1 cellular context compared by ENCODE assay signal in the genomic region with DNA sequence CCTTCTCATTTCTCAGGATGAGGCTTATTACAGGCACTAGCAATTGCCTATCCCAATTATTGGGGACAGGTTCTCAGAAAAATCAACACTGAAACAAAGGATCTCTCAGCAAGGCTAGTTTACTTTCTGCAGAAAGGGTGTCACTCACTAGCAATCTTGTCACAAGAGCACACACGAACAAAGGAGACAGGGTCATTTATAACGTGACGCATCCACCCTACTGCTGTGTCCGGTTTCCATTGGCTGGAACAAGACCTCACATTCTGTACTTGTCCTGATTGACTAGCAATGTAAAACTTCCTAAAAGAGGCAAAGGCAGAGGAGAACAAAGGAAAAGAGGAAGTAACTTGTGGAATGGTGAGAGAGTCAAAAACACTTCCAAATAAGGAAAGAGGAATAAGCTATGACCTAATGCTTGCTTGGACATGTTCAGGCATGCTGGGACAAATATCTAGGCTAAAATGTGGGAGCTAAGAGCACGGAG.
TF ChIP-seq lines count a peak whose summit lies in the region.

No MANE protein-coding gene starts in this region.

TF ChIP-seq in K562, 482 proteins besides CTCF, POLR2A, EP300 and RAD21 (continued from another document and continues in another):
- TF ChIP-seq THRB (CRISPR knock-in tag; conservative IDR thresholded peaks at IDR 0.05) (no peak), TEAD1 (CRISPR knock-in tag; IDR thresholded peaks at IDR 0.05) (no peak), HDAC1 (IDR thresholded peaks at IDR 0.05) (no peak), E2F4 (CRISPR knock-in tag; IDR thresholded peaks at IDR 0.05; ENCODE audit: low read depth) (no peak), UBTF (IDR thresholded peaks at IDR 0.05; ENCODE audit: borderline replicate concordance in 1 of 2, low read depth in 2 of 2, low read length in 2 of 2) (no peak), ZNF282 (CRISPR knock-in tag; IDR thresholded peaks at IDR 0.05) (no peak), TBL1XR1 (IDR thresholded peaks at IDR 0.05; ENCODE audit: low read length in 2 of 2) (no peak), MBD2 (IDR thresholded peaks at IDR 0.05; ENCODE audit: borderline replicate concordance, low read depth) (no peak), ZNF134 (CRISPR knock-in tag; conservative IDR thresholded peaks at IDR 0.05) (no peak), HMG20B (CRISPR knock-in tag; IDR thresholded peaks at IDR 0.05) (no peak), KDM1A (IDR thresholded peaks at IDR 0.05) (no peak), POLR3G (IDR thresholded peaks at IDR 0.05; ENCODE audit: extremely low read depth, insufficient read length, insufficient replicate concordance) (no peak), PRPF4 (IDR thresholded peaks at IDR 0.05; ENCODE audit: insufficient read depth, low read depth, low read length, poor library complexity, severe bottlenecking) (no peak), PHTF2 (CRISPR knock-in tag; IDR thresholded peaks at IDR 0.05) (no peak), ZNF77 (CRISPR knock-in tag; IDR thresholded peaks at IDR 0.05) (no peak), ZNF23 (CRISPR knock-in tag; IDR thresholded peaks at IDR 0.05) (no peak), SMAD3 (CRISPR knock-in tag; conservative IDR thresholded peaks at IDR 0.05) (no peak), TBP (optimal IDR thresholded peaks at IDR 0.05; ENCODE audit: low read depth, low read length) (no peak), TEAD4 (IDR thresholded peaks at IDR 0.05; ENCODE audit: low read length) (no peak), TEAD4 (CRISPR knock-in tag; IDR thresholded peaks at IDR 0.05; ENCODE audit: borderline replicate concordance) (no peak), MTA3 (IDR thresholded peaks at IDR 0.05; ENCODE audit: borderline replicate concordance) (peak; percentile 76; the same call in 1 of the 2 replicates), ATF1 (CRISPR knock-in tag; IDR thresholded peaks at IDR 0.05) (no peak), ATF1 (tag; IDR thresholded peaks at IDR 0.05) (no peak), ILF3 (IDR thresholded peaks at IDR 0.05; ENCODE audit: borderline replicate concordance) (no peak), TAF1 (IDR thresholded peaks at IDR 0.05; ENCODE audit: control insufficient read depth, extremely low read depth, insufficient read depth, low read length, severe bottlenecking) (no peak), XRCC3 (IDR thresholded peaks at IDR 0.05) (no peak), HNRNPK (IDR thresholded peaks at IDR 0.05; ENCODE audit: low read depth, low read length, poor library complexity, severe bottlenecking) (no peak), HMG20A (CRISPR knock-in tag; conservative IDR thresholded peaks at IDR 0.05) (no peak), ZNF274 (IDR thresholded peaks at IDR 0.05; ENCODE audit: borderline replicate concordance, low read depth, low read length) (no peak), MAX (CRISPR knock-in tag; IDR thresholded peaks at IDR 0.05) (no peak), NFE2L1 (tag; IDR thresholded peaks at IDR 0.05; ENCODE audit: borderline replicate concordance, low read depth) (no peak), SREBF2 (CRISPR knock-in tag; IDR thresholded peaks at IDR 0.05) (no peak)
- TF ChIP-seq, protein P1, sequence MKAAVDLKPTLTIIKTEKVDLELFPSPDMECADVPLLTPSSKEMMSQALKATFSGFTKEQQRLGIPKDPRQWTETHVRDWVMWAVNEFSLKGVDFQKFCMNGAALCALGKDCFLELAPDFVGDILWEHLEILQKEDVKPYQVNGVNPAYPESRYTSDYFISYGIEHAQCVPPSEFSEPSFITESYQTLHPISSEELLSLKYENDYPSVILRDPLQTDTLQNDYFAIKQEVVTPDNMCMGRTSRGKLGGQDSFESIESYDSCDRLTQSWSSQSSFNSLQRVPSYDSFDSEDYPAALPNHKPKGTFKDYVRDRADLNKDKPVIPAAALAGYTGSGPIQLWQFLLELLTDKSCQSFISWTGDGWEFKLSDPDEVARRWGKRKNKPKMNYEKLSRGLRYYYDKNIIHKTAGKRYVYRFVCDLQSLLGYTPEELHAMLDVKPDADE (conservative IDR thresholded peaks at IDR 0.05; ENCODE audit: control insufficient read depth, low read depth, low read length) = no peak
- TF ChIP-seq, protein P2, sequence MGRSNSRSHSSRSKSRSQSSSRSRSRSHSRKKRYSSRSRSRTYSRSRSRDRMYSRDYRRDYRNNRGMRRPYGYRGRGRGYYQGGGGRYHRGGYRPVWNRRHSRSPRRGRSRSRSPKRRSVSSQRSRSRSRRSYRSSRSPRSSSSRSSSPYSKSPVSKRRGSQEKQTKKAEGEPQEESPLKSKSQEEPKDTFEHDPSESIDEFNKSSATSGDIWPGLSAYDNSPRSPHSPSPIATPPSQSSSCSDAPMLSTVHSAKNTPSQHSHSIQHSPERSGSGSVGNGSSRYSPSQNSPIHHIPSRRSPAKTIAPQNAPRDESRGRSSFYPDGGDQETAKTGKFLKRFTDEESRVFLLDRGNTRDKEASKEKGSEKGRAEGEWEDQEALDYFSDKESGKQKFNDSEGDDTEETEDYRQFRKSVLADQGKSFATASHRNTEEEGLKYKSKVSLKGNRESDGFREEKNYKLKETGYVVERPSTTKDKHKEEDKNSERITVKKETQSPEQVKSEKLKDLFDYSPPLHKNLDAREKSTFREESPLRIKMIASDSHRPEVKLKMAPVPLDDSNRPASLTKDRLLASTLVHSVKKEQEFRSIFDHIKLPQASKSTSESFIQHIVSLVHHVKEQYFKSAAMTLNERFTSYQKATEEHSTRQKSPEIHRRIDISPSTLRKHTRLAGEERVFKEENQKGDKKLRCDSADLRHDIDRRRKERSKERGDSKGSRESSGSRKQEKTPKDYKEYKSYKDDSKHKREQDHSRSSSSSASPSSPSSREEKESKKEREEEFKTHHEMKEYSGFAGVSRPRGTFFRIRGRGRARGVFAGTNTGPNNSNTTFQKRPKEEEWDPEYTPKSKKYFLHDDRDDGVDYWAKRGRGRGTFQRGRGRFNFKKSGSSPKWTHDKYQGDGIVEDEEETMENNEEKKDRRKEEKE (IDR thresholded peaks at IDR 0.05; ENCODE audit: borderline replicate concordance in 1 of 2, control insufficient read depth in 1 of 2, low read depth in 2 of 2, low read length in 1 of 2) = no peak
- TF ChIP-seq, protein P3, sequence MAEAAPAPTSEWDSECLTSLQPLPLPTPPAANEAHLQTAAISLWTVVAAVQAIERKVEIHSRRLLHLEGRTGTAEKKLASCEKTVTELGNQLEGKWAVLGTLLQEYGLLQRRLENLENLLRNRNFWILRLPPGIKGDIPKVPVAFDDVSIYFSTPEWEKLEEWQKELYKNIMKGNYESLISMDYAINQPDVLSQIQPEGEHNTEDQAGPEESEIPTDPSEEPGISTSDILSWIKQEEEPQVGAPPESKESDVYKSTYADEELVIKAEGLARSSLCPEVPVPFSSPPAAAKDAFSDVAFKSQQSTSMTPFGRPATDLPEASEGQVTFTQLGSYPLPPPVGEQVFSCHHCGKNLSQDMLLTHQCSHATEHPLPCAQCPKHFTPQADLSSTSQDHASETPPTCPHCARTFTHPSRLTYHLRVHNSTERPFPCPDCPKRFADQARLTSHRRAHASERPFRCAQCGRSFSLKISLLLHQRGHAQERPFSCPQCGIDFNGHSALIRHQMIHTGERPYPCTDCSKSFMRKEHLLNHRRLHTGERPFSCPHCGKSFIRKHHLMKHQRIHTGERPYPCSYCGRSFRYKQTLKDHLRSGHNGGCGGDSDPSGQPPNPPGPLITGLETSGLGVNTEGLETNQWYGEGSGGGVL (CRISPR knock-in tag; IDR thresholded peaks at IDR 0.05) = no peak
- TF ChIP-seq, protein P4, sequence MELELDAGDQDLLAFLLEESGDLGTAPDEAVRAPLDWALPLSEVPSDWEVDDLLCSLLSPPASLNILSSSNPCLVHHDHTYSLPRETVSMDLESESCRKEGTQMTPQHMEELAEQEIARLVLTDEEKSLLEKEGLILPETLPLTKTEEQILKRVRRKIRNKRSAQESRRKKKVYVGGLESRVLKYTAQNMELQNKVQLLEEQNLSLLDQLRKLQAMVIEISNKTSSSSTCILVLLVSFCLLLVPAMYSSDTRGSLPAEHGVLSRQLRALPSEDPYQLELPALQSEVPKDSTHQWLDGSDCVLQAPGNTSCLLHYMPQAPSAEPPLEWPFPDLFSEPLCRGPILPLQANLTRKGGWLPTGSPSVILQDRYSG (tag; conservative IDR thresholded peaks at IDR 0.05; ENCODE audit: low read depth) = no peak
- TF ChIP-seq, protein P5, sequence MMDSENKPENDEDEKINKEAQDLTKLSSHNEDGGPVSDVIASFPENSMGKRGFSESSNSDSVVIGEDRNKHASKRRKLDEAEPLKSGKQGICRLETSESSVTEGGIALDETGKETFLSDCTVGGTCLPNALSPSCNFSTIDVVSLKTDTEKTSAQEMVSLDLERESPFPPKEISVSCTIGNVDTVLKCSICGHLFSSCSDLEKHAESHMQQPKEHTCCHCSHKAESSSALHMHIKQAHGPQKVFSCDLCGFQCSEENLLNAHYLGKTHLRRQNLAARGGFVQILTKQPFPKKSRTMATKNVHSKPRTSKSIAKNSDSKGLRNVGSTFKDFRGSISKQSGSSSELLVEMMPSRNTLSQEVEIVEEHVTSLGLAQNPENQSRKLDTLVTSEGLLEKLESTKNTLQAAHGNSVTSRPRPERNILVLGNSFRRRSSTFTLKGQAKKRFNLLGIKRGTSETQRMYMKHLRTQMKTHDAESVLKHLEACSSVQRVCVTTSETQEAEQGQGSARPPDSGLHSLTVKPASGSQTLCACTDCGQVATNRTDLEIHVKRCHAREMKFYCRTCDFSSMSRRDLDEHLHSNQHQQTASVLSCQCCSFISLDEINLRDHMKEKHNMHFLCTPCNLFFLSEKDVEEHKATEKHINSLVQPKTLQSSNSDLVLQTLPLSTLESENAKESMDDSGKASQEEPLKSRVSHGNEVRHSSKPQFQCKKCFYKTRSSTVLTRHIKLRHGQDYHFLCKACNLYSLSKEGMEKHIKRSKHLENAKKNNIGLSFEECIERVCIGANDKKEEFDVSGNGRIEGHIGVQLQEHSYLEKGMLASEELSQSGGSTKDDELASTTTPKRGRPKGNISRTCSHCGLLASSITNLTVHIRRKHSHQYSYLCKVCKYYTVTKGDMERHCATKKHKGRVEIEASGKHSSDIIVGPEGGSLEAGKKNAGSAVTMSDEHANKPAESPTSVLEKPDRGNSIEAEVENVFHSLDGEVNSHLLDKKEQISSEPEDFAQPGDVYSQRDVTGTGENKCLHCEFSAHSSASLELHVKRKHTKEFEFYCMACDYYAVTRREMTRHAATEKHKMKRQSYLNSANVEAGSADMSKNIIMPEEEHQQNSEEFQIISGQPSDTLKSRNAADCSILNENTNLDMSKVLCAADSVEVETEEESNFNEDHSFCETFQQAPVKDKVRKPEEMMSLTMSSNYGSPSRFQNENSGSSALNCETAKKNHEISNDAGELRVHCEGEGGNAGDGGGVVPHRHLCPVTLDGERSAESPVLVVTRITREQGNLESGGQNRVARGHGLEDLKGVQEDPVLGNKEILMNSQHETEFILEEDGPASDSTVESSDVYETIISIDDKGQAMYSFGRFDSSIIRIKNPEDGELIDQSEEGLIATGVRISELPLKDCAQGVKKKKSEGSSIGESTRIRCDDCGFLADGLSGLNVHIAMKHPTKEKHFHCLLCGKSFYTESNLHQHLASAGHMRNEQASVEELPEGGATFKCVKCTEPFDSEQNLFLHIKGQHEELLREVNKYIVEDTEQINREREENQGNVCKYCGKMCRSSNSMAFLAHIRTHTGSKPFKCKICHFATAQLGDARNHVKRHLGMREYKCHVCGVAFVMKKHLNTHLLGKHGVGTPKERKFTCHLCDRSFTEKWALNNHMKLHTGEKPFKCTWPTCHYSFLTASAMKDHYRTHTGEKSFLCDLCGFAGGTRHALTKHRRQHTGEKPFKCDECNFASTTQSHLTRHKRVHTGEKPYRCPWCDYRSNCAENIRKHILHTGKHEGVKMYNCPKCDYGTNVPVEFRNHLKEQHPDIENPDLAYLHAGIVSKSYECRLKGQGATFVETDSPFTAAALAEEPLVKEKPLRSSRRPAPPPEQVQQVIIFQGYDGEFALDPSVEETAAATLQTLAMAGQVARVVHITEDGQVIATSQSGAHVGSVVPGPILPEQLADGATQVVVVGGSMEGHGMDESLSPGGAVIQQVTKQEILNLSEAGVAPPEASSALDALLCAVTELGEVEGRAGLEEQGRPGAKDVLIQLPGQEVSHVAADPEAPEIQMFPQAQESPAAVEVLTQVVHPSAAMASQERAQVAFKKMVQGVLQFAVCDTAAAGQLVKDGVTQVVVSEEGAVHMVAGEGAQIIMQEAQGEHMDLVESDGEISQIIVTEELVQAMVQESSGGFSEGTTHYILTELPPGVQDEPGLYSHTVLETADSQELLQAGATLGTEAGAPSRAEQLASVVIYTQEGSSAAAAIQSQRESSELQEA (IDR thresholded peaks at IDR 0.05; ENCODE audit: low read depth) = no peak
